ENCODE assay signal across 1 cellular context in genomic region chr7:155248366-155248756, GRCh38.
TF ChIP-seq lines count a peak whose summit lies in the region.

No MANE protein-coding gene starts in this region.

TF ChIP-seq in H1, 55 proteins besides CTCF, POLR2A, EP300 and RAD21:
- no peak for TF ChIP-seq TAF1 (IDR thresholded peaks at IDR 0.05; ENCODE audit: low read depth, low read length)
- TF ChIP-seq, protein P1, sequence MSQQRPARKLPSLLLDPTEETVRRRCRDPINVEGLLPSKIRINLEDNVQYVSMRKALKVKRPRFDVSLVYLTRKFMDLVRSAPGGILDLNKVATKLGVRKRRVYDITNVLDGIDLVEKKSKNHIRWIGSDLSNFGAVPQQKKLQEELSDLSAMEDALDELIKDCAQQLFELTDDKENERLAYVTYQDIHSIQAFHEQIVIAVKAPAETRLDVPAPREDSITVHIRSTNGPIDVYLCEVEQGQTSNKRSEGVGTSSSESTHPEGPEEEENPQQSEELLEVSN (IDR thresholded peaks at IDR 0.05): no peak
- TF ChIP-seq CHD2 (IDR thresholded peaks at IDR 0.05; ENCODE audit: low read length): no peak
- TF ChIP-seq KDM1A (IDR thresholded peaks at IDR 0.05; ENCODE audit: borderline replicate concordance, low read length): no peak
- no peak for TF ChIP-seq CTBP2 (IDR thresholded peaks at IDR 0.05; ENCODE audit: borderline replicate concordance, insufficient read depth, insufficient read length, low read length)
- TF ChIP-seq TEAD4 (IDR thresholded peaks at IDR 0.05; ENCODE audit: low read depth, low read length): no peak
- TF ChIP-seq ATF3 (IDR thresholded peaks at IDR 0.05; ENCODE audit: insufficient read depth, low read depth, low read length): no peak
- no peak for TF ChIP-seq FOSL1 (IDR thresholded peaks at IDR 0.05; ENCODE audit: insufficient read depth, low read depth, low read length)
- no peak for TF ChIP-seq JUN (IDR thresholded peaks at IDR 0.05; ENCODE audit: low read depth, low read length)
- TF ChIP-seq GTF2F1 (IDR thresholded peaks at IDR 0.05; ENCODE audit: borderline replicate concordance, low read depth, low read length): no peak
